ENCODE assay signal across 9 cellular contexts in the genomic region with DNA sequence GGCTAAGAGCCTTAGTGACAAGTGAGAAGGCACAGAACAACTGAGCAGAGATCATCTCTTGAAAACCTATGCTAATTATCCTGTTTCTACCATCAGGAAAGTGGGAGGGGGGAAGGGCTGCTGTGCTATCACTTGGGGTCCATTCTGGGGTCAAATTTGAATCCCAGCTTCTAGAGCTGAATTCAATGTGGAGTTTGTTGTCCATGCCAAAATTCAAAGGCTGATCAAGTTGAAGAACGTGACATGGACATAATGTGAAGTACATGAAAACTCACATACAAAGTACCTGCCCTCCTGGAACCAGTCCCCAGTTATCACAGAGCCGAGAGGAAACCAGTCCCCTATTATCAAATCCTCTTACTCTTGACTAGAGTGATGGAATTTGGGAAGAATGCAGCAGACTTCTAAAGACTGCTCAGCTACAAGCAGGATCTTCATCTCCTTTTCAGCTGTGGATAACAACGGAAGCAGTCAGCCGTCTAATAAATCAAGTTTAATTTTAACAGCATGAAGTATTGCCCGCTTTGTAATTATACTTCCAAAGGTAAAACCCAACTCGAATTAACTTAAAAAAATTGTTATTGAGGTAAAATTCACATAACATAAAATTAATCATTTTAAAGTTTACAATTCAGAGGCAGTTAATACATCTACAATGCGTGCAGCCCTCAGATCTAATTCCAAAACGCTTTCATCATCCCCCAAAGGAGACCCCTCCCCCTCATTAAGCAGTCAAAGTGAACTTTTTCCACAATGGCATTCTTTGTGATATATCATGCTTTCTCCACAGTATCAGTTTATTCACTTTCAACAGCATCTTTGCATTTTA.
DNase-seq lines count a peak whose midpoint lies in the region; TF ChIP-seq lines count a peak whose summit lies in the region.
"Had no signal": no experiment of that assay in that cellular context is flagged by ENCODE, and none has a peak within 500 bp of the region (broad histone marks: within the 10 kb centered on the region; RNA-seq: fewer than 3 reads in every experiment).

No MANE protein-coding gene starts in this region.

- H3K36me3 ChIP-seq in SU-DHL-6 (ENCODE audit: low read length) = peaks cover 31% of the 10 kb centered on the region
- H3K36me3 ChIP-seq in fibroblast of lung (ENCODE audit: control insufficient read depth, insufficient read depth, low read length) = no peaks in the 10 kb centered on the region
- H3K36me3 ChIP-seq in HAP-1 (replicated peaks) = no peaks in the 10 kb centered on the region
- no peaks in the 10 kb centered on the region; the same call in 1 of the 2 replicates for H3K36me3 ChIP-seq in Caco-2 (ENCODE audit: control insufficient read depth, insufficient read depth, low read length)

- no peaks in the 10 kb centered on the region for H3K9me2 ChIP-seq in SU-DHL-6 (replicated peaks; ENCODE audit: insufficient read depth, low read length)

- intact Hi-C loops in Caco-2 (cut with micrococcal nuclease; ENCODE audit: unreplicated experiment) = no loop called here

- no peak for TF ChIP-seq CTCF in SU-DHL-6 (IDR thresholded peaks at IDR 0.05; ENCODE audit: insufficient read depth, low read length, poor library complexity, severe bottlenecking)
- TF ChIP-seq CTCF in fibroblast of lung (conservative IDR thresholded peaks at IDR 0.05 in 1 of 2, IDR thresholded peaks at IDR 0.05 in 1 of 2; ENCODE audit: low read depth in 1 of 2, low read length in 2 of 2) = no peak
- no peak for TF ChIP-seq CTCF in Caco-2 (IDR thresholded peaks at IDR 0.05; ENCODE audit: insufficient read depth in 1 of 2, low read depth in 1 of 2, low read length in 1 of 2, severe bottlenecking in 1 of 2, unreplicated experiment in 1 of 2)

- peak overlapping the region; percentile 1; the same call in 1 of the 2 replicates for H3K9ac ChIP-seq in SU-DHL-6 (ENCODE audit: low read length)
- H3K9ac ChIP-seq in fibroblast of lung (ENCODE audit: insufficient read depth, low read length) = peak overlapping the region; percentile 50

- H3K27ac Mint-ChIP-seq in Caco-2 (ENCODE audit: unreplicated experiment) = no peak overlapping the region

- H3K36me3 Mint-ChIP-seq in Caco-2 (ENCODE audit: insufficient read depth, unreplicated experiment) = peaks cover 18% of the 10 kb centered on the region

- POLR2A ChIA-PET in Caco-2 (lab: Charles Lee) = no interaction called here

- no peaks in the 10 kb centered on the region for H3K27me3 Mint-ChIP-seq in Caco-2 (ENCODE audit: insufficient read depth, unreplicated experiment)

- H2AFZ ChIP-seq in SU-DHL-6 (ENCODE audit: low read depth, low read length, severe bottlenecking) (no peak overlapping the region), fibroblast of lung (ENCODE audit: low read length) (no peak overlapping the region)

- H3K4me1 ChIP-seq in fibroblast of lung (ENCODE audit: control insufficient read depth, extremely low read depth, insufficient read depth, low read length) (peaks cover 39% of the 10 kb centered on the region), HAP-1 (peaks cover 6% of the 10 kb centered on the region; the same call in 1 of the 2 replicates), Caco-2 (peaks cover 15% of the 10 kb centered on the region)

- no peaks in the 10 kb centered on the region for H3K9me3 Mint-ChIP-seq in Caco-2 (ENCODE audit: unreplicated experiment)

- CTCF ChIA-PET in Caco-2 (lab: Charles Lee) = interaction anchor here (1.0 kb wide), 1 partner anchor 13 kb away, joined by 4 read pairs; no protein-coding TSS in a partner anchor

- peaks cover 98% of the 10 kb centered on the region for H3K79me2 ChIP-seq in SU-DHL-6 (ENCODE audit: insufficient read depth, low read length)
- peaks cover 48% of the 10 kb centered on the region for H3K79me2 ChIP-seq in fibroblast of lung (ENCODE audit: control insufficient read depth, insufficient read depth, low read length)

- H3K4me3 ChIP-seq in SU-DHL-6 (ENCODE audit: insufficient read depth, low read length, poor library complexity, severe bottlenecking) (no peak overlapping the region), fibroblast of lung (replicated peaks in 1 of 4; ENCODE audit: control extremely low read depth in 1 of 4, insufficient read depth in 1 of 4, low read depth in 3 of 4, low read length in 4 of 4) (no peak overlapping the region), HAP-1 (no peak overlapping the region), Caco-2 (ENCODE audit: low read depth, low read length) (no peak overlapping the region)

- H3K27me3 ChIP-seq in SU-DHL-6 (ENCODE audit: low read length) (no peaks in the 10 kb centered on the region), fibroblast of lung (ENCODE audit: control insufficient read depth, insufficient read depth, low read length) (no peaks in the 10 kb centered on the region), HAP-1 (ENCODE audit: low read depth) (no peaks in the 10 kb centered on the region), Caco-2 (replicated peaks; ENCODE audit: control insufficient read depth, insufficient read depth, low read length) (no peaks in the 10 kb centered on the region)

- no peaks in the 10 kb centered on the region for H3K9me3 ChIP-seq in SU-DHL-6 (ENCODE audit: insufficient read depth, low read length)
- H3K9me3 ChIP-seq in fibroblast of lung (ENCODE audit: control insufficient read depth, insufficient read depth, low read depth, low read length) = no peaks in the 10 kb centered on the region
- no peaks in the 10 kb centered on the region for H3K9me3 ChIP-seq in HAP-1
- no peaks in the 10 kb centered on the region for H3K9me3 ChIP-seq in Caco-2

- in situ Hi-C loops in HAP-1 (cut with MboI; ENCODE audit: low sequenced_read_pairs) = no loop called here

- peak; percentile 34 for DNase-seq in ELF-1 (ENCODE audit: low read depth, low spot score)
- DNase-seq in fibroblast of lung (ENCODE audit: low read depth in 2 of 2) = peak; percentile 59 to 87
- DNase-seq in renal cortical epithelial cell (ENCODE audit: low read depth) = peak; percentile 61
- DNase-seq in HAP-1 (ENCODE audit: low spot score in 2 of 2) = no peak
- DNase-seq in Caco-2 = no peak
- DNase-seq in SHP77 treated with DMSO at 0.1 percent for 48 hours (lab: John Stamatoyannopoulos, UW) = no peak
- DNase-seq in stimulated activated CD8-positive, alpha-beta memory T cell treated with anti-CD3 and anti-CD28 coated beads, Interleukin-4, amount 100 ng/mL, for 48 hours = no peak
- DNase-seq: NCI-H82 had no signal

- BruUV-seq in Caco-2 (replicated peaks; lab: Mats Ljungman, UMichigan) = no TSS peak

- H3K4me2 ChIP-seq in SU-DHL-6 (ENCODE audit: low read depth, low read length, poor library complexity, severe bottlenecking) (peak overlapping the region; percentile 51), fibroblast of lung (ENCODE audit: extremely low read depth, insufficient read depth, low read length) (peak overlapping the region; percentile 55)

- H4K20me1 ChIP-seq in SU-DHL-6 (ENCODE audit: low read depth, low read length) (peaks cover 19% of the 10 kb centered on the region), fibroblast of lung (ENCODE audit: control insufficient read depth, extremely low read depth, insufficient read depth, low read length) (no peaks in the 10 kb centered on the region)

- H3K4me3 Mint-ChIP-seq in Caco-2 (ENCODE audit: unreplicated experiment) = no peak overlapping the region

- peaks cover 49% of the 10 kb centered on the region for H3F3A ChIP-seq in SU-DHL-6 (ENCODE audit: insufficient read depth)

- peaks cover 25% of the 10 kb centered on the region for H3K4me1 Mint-ChIP-seq in Caco-2 (ENCODE audit: low read depth, unreplicated experiment)

- H3K27ac ChIP-seq in SU-DHL-6 (ENCODE audit: low read depth, low read length) (peak overlapping the region; percentile 54), fibroblast of lung (ENCODE audit: insufficient read depth, low read length) (peak overlapping the region; percentile 84)

Comparison
In these comparisons a context has a peak if more than half of its experiments do, and no peak if none do; other contexts are left out.
1. DNase-seq: peak in ELF-1 (single experiment), fibroblast of lung (2 of 2) and renal cortical epithelial cell (single experiment); none in HAP-1 (0 of 2), Caco-2 (0 of 2), SHP77 treated with DMSO at 0.1 percent for 48 hours (single experiment) and stimulated activated CD8-positive, alpha-beta memory T cell treated with anti-CD3 and anti-CD28 coated beads, Interleukin-4, amount 100 ng/mL, for 48 hours (single experiment).